8 cellular contexts compared by ENCODE assay signal in the genomic region with DNA sequence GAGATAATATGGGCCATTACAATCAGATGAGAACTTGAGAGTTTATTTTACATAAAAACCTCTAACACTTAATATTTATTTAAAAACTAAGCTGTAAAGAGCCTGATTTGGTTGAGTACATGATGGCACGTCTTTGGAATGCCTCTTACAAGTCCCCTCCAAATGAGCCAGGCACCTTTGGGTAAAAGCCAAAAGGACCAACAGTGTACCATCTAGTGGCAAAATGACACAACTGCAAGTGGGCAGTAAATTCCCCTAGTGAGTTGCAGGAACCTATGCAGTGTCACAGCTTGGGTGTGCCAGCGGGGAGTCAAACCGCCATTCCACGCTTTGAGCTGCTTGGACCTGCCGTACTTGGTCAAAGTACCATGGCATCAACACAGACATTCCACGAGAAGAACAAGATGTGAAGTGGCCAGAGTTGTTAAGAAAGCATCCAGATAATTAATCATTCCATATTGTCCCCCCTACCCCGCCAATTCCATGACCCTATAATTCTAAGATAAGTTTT.
DNase-seq lines count a peak whose midpoint lies in the region; ATAC-seq, FAIRE-seq and TF ChIP-seq lines count a peak whose summit lies in the region.

No MANE protein-coding gene starts in this region.

- peaks cover 12% of the 10 kb centered on the region for H3K27me3 Mint-ChIP-seq in CD8-positive, alpha-beta T cell (ENCODE audit: low read depth)

- H3K4me2 ChIP-seq in OCI-LY3 (ENCODE audit: low read length) (no peak overlapping the region), GM12878 (ENCODE audit: control insufficient read depth, insufficient read depth) (no peak overlapping the region)

- no peak overlapping the region for H3K27ac ChIP-seq in CD8-positive, alpha-beta T cell (ENCODE audit: low read depth, low read length)
- no peak overlapping the region for H3K27ac ChIP-seq in OCI-LY3 (ENCODE audit: low read length)
- H3K27ac ChIP-seq in GM12878 (ENCODE audit: control insufficient read depth, insufficient read depth) = no peak overlapping the region
- H3K27ac ChIP-seq in skeletal muscle tissue (ENCODE audit: low read depth, low read length) = peak overlapping the region; percentile 76

- intact Hi-C loops in CD8-positive, alpha-beta T cell (cut with DNase I, micrococcal nuclease) = no loop called here
- intact Hi-C loops in GM12878 (cut with micrococcal nuclease; ENCODE audit: unreplicated experiment) = loop anchor here (1.0 to 5.0 kb wide), 3 partner anchors 72 to 314 kb away; no protein-coding TSS in a partner anchor

- H3K27ac Mint-ChIP-seq in CD8-positive, alpha-beta T cell = no peak overlapping the region

- POLR2A ChIA-PET in CD8-positive, alpha-beta T cell (lab: Charles Lee) = no interaction called here
- POLR2A ChIA-PET in GM12878 (lab: Charles Lee) = interaction anchor here (1.4 kb wide), 1 partner anchor 71 kb away, joined by 4 read pairs; no protein-coding TSS in a partner anchor

- H3K4me3 Mint-ChIP-seq in CD8-positive, alpha-beta T cell = no peak overlapping the region

- H3K4me1 Mint-ChIP-seq in CD8-positive, alpha-beta T cell (ENCODE audit: low read depth) = peaks cover 4% of the 10 kb centered on the region

- RAD21 ChIA-PET in GM12878 (lab: Charles Lee; ENCODE audit: unreplicated experiment) = interaction anchor here (0.9 to 7.2 kb wide), 8 partner anchors 14 to 156 kb away, joined by 3 to 59 read pairs (median 3); no protein-coding TSS in a partner anchor

- TF ChIP-seq RAD21 in GM12878 (IDR thresholded peaks at IDR 0.05; ENCODE audit: insufficient read depth, low read depth, low read length) = peak; percentile 77

- H3K36me3 ChIP-seq in CD8-positive, alpha-beta T cell (ENCODE audit: insufficient read depth, low read length) = no peaks in the 10 kb centered on the region
- H3K36me3 ChIP-seq in OCI-LY3 (replicated peaks; ENCODE audit: low read depth, low read length) = no peaks in the 10 kb centered on the region
- no peaks in the 10 kb centered on the region for H3K36me3 ChIP-seq in GM12878 (ENCODE audit: control insufficient read depth in 2 of 2, insufficient read depth in 2 of 2, low read length in 1 of 2)
- no peaks in the 10 kb centered on the region for H3K36me3 ChIP-seq in skeletal muscle tissue (ENCODE audit: control insufficient read depth in 3 of 3, insufficient read depth in 3 of 3, low read length in 3 of 3)

- CTCF ChIA-PET in CD8-positive, alpha-beta T cell (lab: Charles Lee) = interaction anchor here (0.6 to 11.2 kb wide), 10 partner anchors 8 to 248 kb away, joined by 3 to 85 read pairs (median 3); a partner anchor contains a TSS
- CTCF ChIA-PET in GM12878 (lab: Yijun Ruan, JAX) = interaction anchor here (0.8 to 11.7 kb wide), 25 partner anchors 9 to 543 kb away, joined by 3 to 204 read pairs (median 4); no protein-coding TSS in a partner anchor

- BruUV-seq in GM12878 (replicated peaks; lab: Mats Ljungman, UMichigan) = no TSS peak

- SMC1A ChIA-PET in GM12878 (lab: Charles Lee; ENCODE audit: uncharacterized antibody, unreplicated experiment) = interaction anchor here (0.8 to 11.5 kb wide), 11 partner anchors 8 to 157 kb away, joined by 3 to 122 read pairs (median 3); no protein-coding TSS in a partner anchor

- H2AFZ ChIP-seq in OCI-LY3 (ENCODE audit: low read depth, low read length) (no peak overlapping the region), GM12878 (ENCODE audit: control insufficient read depth, low read depth, low read length) (no peak overlapping the region)

- H4K20me1 ChIP-seq in OCI-LY3 (ENCODE audit: insufficient read depth, low read length) (no peaks in the 10 kb centered on the region), GM12878 (ENCODE audit: control insufficient read depth, insufficient read depth) (no peaks in the 10 kb centered on the region)

- FAIRE-seq in GM12878 (lab: Jason Lieb, UNC) = peak; percentile 77

- no peak for ATAC-seq in CD8-positive, alpha-beta T cell
- ATAC-seq in GM18519 (IDR thresholded peaks at IDR 0.05; ENCODE audit: low FRiP score, unreplicated experiment) (peak; percentile 73), HG03460 (IDR thresholded peaks at IDR 0.05; ENCODE audit: unreplicated experiment) (peak; percentile 53), GM12878 (peak; percentile 83), GM18511 (IDR thresholded peaks at IDR 0.05; ENCODE audit: unreplicated experiment) (no peak)

- no peaks in the 10 kb centered on the region for H3K4me1 ChIP-seq in CD8-positive, alpha-beta T cell (ENCODE audit: insufficient read depth, low read length)
- peaks cover 8% of the 10 kb centered on the region for H3K4me1 ChIP-seq in OCI-LY3 (ENCODE audit: low read length)
- peaks cover 8% of the 10 kb centered on the region for H3K4me1 ChIP-seq in GM12878 (ENCODE audit: control insufficient read depth, insufficient read depth, low read length)
- H3K4me1 ChIP-seq in skeletal muscle tissue (ENCODE audit: control insufficient read depth in 3 of 3, insufficient read depth in 3 of 3, low read length in 3 of 3) = peaks cover 26 to 68% (median 36%) of the 10 kb centered on the region in 3 donors

- 15% methylated on average over 7 of the region's 7 CpGs for WGBS in GM12878 (ENCODE audit: insufficient coverage, insufficient replicate concordance, low lambda C conversion rate, missing lambda C conversion rate)

- no peak for TF ChIP-seq EP300 in GM12878 (IDR thresholded peaks at IDR 0.05; ENCODE audit: borderline replicate concordance in 1 of 2, control insufficient read depth in 1 of 2, low read depth in 2 of 2, low read length in 2 of 2)

- TF ChIP-seq POLR2A in GM12878 (IDR thresholded peaks at IDR 0.05; ENCODE audit: low read depth, low read length) = no peak

- no peaks in the 10 kb centered on the region for H3K27me3 ChIP-seq in CD8-positive, alpha-beta T cell (ENCODE audit: insufficient read depth, low read length)
- H3K27me3 ChIP-seq in OCI-LY3 (ENCODE audit: low read depth, low read length) = no peaks in the 10 kb centered on the region
- no peaks in the 10 kb centered on the region; a peak in 2 of 4 replicates for H3K27me3 ChIP-seq in GM12878 (replicated peaks in 1 of 2; ENCODE audit: control insufficient read depth in 2 of 2, insufficient read depth in 2 of 2, low read length in 1 of 2)
- H3K27me3 ChIP-seq in skeletal muscle tissue (ENCODE audit: control insufficient read depth in 3 of 3, insufficient read depth in 3 of 3, low read length in 3 of 3) = no peaks in the 10 kb centered on the region

- H3K79me2 ChIP-seq in OCI-LY3 (ENCODE audit: low read length) = no peaks in the 10 kb centered on the region
- H3K79me2 ChIP-seq in GM12878 (ENCODE audit: control insufficient read depth, insufficient read depth, low read length) = no peaks in the 10 kb centered on the region

- peak; percentile 81 for TF ChIP-seq CTCF in CD8-positive, alpha-beta T cell (IDR thresholded peaks at IDR 0.05)
- TF ChIP-seq CTCF in OCI-LY3 (IDR thresholded peaks at IDR 0.05; ENCODE audit: low read depth, low read length) (peak; percentile 70), GM12878 (IDR thresholded peaks at IDR 0.05 in 2 of 3, conservative IDR thresholded peaks at IDR 0.05 in 1 of 3; ENCODE audit: control insufficient read depth in 2 of 3, extremely low read depth in 1 of 3, insufficient read depth in 1 of 3, low read depth in 3 of 3, low read length in 3 of 3) (peak; percentile 85 to 86 (median 86))

- in situ Hi-C loops in GM12878 (cut with MboI) = no loop called here

- H3K9me3 Mint-ChIP-seq in CD8-positive, alpha-beta T cell = no peaks in the 10 kb centered on the region

- H3K4me3 ChIP-seq in CD8-positive, alpha-beta T cell (ENCODE audit: low read depth, low read length) = no peak overlapping the region
- no peak overlapping the region for H3K4me3 ChIP-seq in OCI-LY3 (ENCODE audit: low read length)
- no peak overlapping the region for H3K4me3 ChIP-seq in GM12878
- H3K4me3 ChIP-seq in skeletal muscle tissue (ENCODE audit: low read length in 3 of 3) = peak overlapping the region; percentile 32 to 46 (median 45)

- H3K9me3 ChIP-seq in CD8-positive, alpha-beta T cell (ENCODE audit: low read length) = no peaks in the 10 kb centered on the region
- H3K9me3 ChIP-seq in OCI-LY3 (ENCODE audit: insufficient read depth, low read length) = no peaks in the 10 kb centered on the region
- no peaks in the 10 kb centered on the region for H3K9me3 ChIP-seq in GM12878 (replicated peaks; ENCODE audit: control insufficient read depth, insufficient read depth, low read length)
- H3K9me3 ChIP-seq in skeletal muscle tissue (ENCODE audit: control insufficient read depth in 3 of 3, low read length in 3 of 3) = no peaks in the 10 kb centered on the region

- DNase-seq in CD8-positive, alpha-beta T cell = peak in 2 of 7 experiments; percentile 12 to 28
- DNase-seq in GM12878 (ENCODE audit: low read depth, low spot score) = no peak
- DNase-seq in iPS DF 4.7 (ENCODE audit: extremely low read depth, low spot score) = peak; percentile 89

- H3K36me3 Mint-ChIP-seq in CD8-positive, alpha-beta T cell = no peaks in the 10 kb centered on the region

- no peak overlapping the region for H3K9ac ChIP-seq in OCI-LY3 (ENCODE audit: low read length)
- no peak overlapping the region for H3K9ac ChIP-seq in GM12878 (ENCODE audit: control insufficient read depth, insufficient read depth, low read length)
- no peak overlapping the region for H3K9ac ChIP-seq in skeletal muscle tissue (ENCODE audit: low read depth in 1 of 3, low read length in 3 of 3)

TF ChIP-seq in GM12878, 131 proteins besides CTCF, POLR2A, EP300 and RAD21:
- TF ChIP-seq NR2C2 (IDR thresholded peaks at IDR 0.05; ENCODE audit: borderline replicate concordance, control insufficient read depth, insufficient read length, low read depth) (no peak), ZNF622 (IDR thresholded peaks at IDR 0.05) (no peak), CBX3 (IDR thresholded peaks at IDR 0.05; ENCODE audit: borderline replicate concordance, low read depth) (no peak), SMC3 (IDR thresholded peaks at IDR 0.05; ENCODE audit: borderline replicate concordance, low read length) (peak; percentile 82), RUNX3 (IDR thresholded peaks at IDR 0.05; ENCODE audit: low read length) (peak; percentile 29; the same call in 1 of the 2 replicates), YY1 (IDR thresholded peaks at IDR 0.05; ENCODE audit: low read depth, low read length) (peak; percentile 37; the same call in 1 of the 2 replicates)

Comparison
In these comparisons a context has a peak if more than half of its experiments do, and no peak if none do; other contexts are left out.
1. ATAC-seq: peak in GM18519 (single experiment), HG03460 (single experiment) and GM12878 (single experiment); none in CD8-positive, alpha-beta T cell (single experiment) and GM18511 (single experiment).
2. H3K4me3 ChIP-seq: peak in skeletal muscle tissue (3 of 3); none in CD8-positive, alpha-beta T cell (single experiment), OCI-LY3 (single experiment) and GM12878 (single experiment).
3. Peak in every context shown above with its lines, with median percentiles within 50 percentile points of each other: CTCF ChIP-seq.